Comparison of ENCODE assay signal across 19 cellular contexts in the genomic region with DNA sequence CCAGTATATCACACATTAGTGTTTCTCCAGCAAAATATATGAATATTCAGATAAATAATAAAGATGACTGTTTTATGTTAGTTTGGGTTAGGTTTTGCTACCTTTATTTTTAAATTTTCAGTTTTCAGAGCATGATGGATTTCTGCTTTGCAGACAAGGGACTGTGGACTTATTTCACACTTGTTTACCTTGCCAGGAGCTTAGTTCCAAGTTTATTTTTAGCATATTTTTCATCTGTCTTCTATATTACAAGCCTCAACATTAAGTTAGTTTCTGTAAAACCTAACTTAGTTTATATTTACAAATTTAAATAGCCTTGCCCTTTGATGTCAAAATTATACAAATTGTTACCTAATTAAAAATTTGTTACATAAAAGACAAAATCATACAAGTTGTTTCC.
DNase-seq lines count a peak whose midpoint lies in the region; ATAC-seq and TF ChIP-seq lines count a peak whose summit lies in the region.
"Had no signal": no experiment of that assay in that cellular context is flagged by ENCODE, and none has a peak within 500 bp of the region (broad histone marks: within the 10 kb centered on the region; RNA-seq: fewer than 3 reads in every experiment).

No MANE protein-coding gene starts in this region.

- TF ChIP-seq CTCF in endothelial cell (IDR thresholded peaks at IDR 0.05; ENCODE audit: unreplicated experiment) (no peak), gastrocnemius medialis (IDR thresholded peaks at IDR 0.05 in 4 of 5, conservative IDR thresholded peaks at IDR 0.05 in 1 of 5) (no peak)

- H3K9me3 ChIP-seq in gastrocnemius medialis = no peaks in the 10 kb centered on the region
- H3K9me3 ChIP-seq: A549, BE2C had no signal

- H3K4me3 ChIP-seq in gastrocnemius medialis = no peak overlapping the region
- H3K4me3 ChIP-seq: A549; BLaER1 treated with 17β-estradiol and CSF1 and Interleukin-3, amounts not matched to agents 10 nM and 100 nM; GM23338 had no signal

- H3K4me1 Mint-ChIP-seq in endothelial cell (ENCODE audit: unreplicated experiment) = no peaks in the 10 kb centered on the region
- H3K4me1 Mint-ChIP-seq: CD14-positive monocyte, GM23338, H9 had no signal

- TF ChIP-seq POLR2A in gastrocnemius medialis (IDR thresholded peaks at IDR 0.05) = no peak

- no peaks in the 10 kb centered on the region for H3K9me3 Mint-ChIP-seq in endothelial cell (ENCODE audit: unreplicated experiment)
- H3K9me3 Mint-ChIP-seq: CD14-positive monocyte; CD4-positive, alpha-beta T cell; CD8-positive, alpha-beta memory T cell; GM23338; H9 had no signal

- H3K4me1 ChIP-seq in gastrocnemius medialis = peaks cover 75 to 76% of the 10 kb centered on the region in 2 donors
- H3K4me1 ChIP-seq: A549; BLaER1 treated with 17β-estradiol and CSF1 and Interleukin-3, amounts not matched to agents 10 nM and 100 nM had no signal

- no peak overlapping the region for H3K4me3 Mint-ChIP-seq in endothelial cell (ENCODE audit: unreplicated experiment)
- H3K4me3 Mint-ChIP-seq: CD14-positive monocyte; CD4-positive, alpha-beta T cell; CD8-positive, alpha-beta memory T cell; GM23338; H9 had no signal

- intact Hi-C loops in left ventricle myocardium superior (cut with micrococcal nuclease) (loop anchor here (10.0 kb wide), 1 partner anchor 268 kb away; no protein-coding TSS in a partner anchor), cardiac septum (cut with DNase I) (no loop called here), gastrocnemius medialis (cut with DNase I; ENCODE audit: low total_unique reads) (no loop called here)

- H3K36me3 Mint-ChIP-seq in endothelial cell (ENCODE audit: low read depth, unreplicated experiment) = no peaks in the 10 kb centered on the region

- peak overlapping the region; percentile 65 to 73 (median 71) for H3K27ac ChIP-seq in gastrocnemius medialis
- H3K27ac ChIP-seq: A549; BLaER1 treated with 17β-estradiol and CSF1 and Interleukin-3, amounts not matched to agents 10 nM and 100 nM had no signal

- H3K27me3 Mint-ChIP-seq in endothelial cell (ENCODE audit: unreplicated experiment) = no peaks in the 10 kb centered on the region
- H3K27me3 Mint-ChIP-seq: CD4-positive, alpha-beta T cell; CD8-positive, alpha-beta memory T cell had no signal

- H3K36me3 ChIP-seq in gastrocnemius medialis = no peaks in the 10 kb centered on the region
- H3K36me3 ChIP-seq: BE2C had no signal

- peak; percentile 31 for ATAC-seq in left ventricle myocardium superior
- peak in 1 of 2 donors; percentile 73 for ATAC-seq in gastrocnemius medialis
- ATAC-seq: A549, GM23338, HCT116 had no signal

- no peaks in the 10 kb centered on the region for H3K27me3 ChIP-seq in gastrocnemius medialis
- H3K27me3 ChIP-seq: BE2C; BLaER1 treated with 17β-estradiol and CSF1 and Interleukin-3, amounts not matched to agents 10 nM and 100 nM had no signal

- peak overlapping the region; percentile 3 for H3K27ac Mint-ChIP-seq in endothelial cell (ENCODE audit: unreplicated experiment)
- H3K27ac Mint-ChIP-seq: CD14-positive monocyte; CD4-positive, alpha-beta T cell; CD8-positive, alpha-beta memory T cell; GM23338; H9 had no signal

- DNase-seq in left ventricle myocardium superior = no peak
- no peak for DNase-seq in cardiac septum (ENCODE audit: low spot score)
- no peak for DNase-seq in endothelial cell (ENCODE audit: low spot score)
- no peak for DNase-seq in gastrocnemius medialis
- DNase-seq in DMS153 (lab: John Stamatoyannopoulos, UW) = no peak
- no peak for DNase-seq in activated CD4-positive, alpha-beta T cell treated with anti-CD3 and anti-CD28 coated beads, Interleukin-2, amount 50 U/mL, for 4 hours
- DNase-seq: 8988T; ACHN; AML-193; BE2C; CD4-positive, alpha-beta T cell; CD8-positive, alpha-beta memory T cell; DND-41; H9 had no signal

- in situ Hi-C loops in gastrocnemius medialis (cut with MboI; ENCODE audit: low sequenced_read_pairs in 4 of 4) = no loop called here
